Comparison of ENCODE assay signal across 1 cellular context in the genomic region with DNA sequence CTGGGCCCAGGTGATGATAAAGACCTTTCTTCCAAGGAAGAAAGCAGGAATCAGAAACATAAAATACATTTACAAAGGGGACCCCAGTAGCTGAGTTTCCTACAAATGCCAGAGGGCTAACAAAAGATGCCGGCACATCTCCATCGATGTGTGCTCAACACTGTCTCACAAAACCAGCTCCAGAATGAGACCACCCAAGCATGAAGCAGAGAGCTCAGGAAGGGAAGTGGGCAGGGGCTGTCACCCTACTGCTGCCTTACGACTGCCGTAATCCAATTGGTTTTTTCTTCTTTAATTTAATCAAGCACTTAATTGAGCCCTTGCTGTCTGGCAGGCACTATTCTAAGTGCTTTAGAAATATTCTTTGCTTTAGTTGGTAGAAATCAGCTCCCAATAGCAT.
TF ChIP-seq lines count a peak whose summit lies in the region.

No MANE protein-coding gene starts in this region.

TF ChIP-seq in GM23338, 12 proteins besides CTCF, POLR2A, EP300 and RAD21 (continued from another document):
- TF ChIP-seq POLR2AphosphoS5 (IDR thresholded peaks at IDR 0.05; ENCODE audit: low read depth): no peak
- no peak for TF ChIP-seq EZH2phosphoT487 (IDR thresholded peaks at IDR 0.05; ENCODE audit: unreplicated experiment)
